ENCODE assay signal across 8 cellular contexts in the genomic region with DNA sequence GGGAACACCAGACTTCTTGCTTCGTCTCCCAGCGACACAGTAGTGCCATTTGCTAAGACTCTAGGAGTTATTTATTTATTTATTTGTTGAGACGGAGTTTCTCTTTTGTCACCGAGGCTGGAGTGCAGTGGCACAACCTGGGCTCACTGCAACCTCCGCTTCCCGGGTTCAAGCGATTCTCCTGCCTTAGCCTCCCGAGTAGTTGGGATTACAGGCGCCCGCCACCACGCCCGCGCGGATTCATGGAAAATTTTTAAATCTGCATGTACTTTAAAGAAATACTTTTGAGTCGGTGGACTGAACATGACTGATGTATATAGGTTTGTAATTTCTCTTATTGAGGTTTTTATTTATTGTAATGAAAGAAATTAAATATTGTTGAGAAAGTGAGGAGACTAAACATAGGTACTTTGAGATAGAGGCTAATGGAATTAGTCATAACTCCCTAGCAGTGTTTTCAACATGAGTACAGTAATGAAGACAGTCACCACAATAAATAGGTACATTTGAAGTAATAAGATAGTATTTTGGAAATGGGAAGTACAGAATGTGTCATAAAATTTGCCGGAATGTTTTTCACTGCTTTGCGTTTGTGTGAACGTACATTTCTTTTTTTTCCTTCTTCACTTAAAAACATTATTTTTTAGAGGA. TPM values are rescaled to one million over a fixed set of nuclear protein-coding genes. Genes with fewer than 3 reads are reported as not detected.
DNase-seq lines count a peak whose midpoint lies in the region; ATAC-seq lines count a peak whose summit lies in the region.

No MANE protein-coding gene starts in this region.

- no peaks in the 10 kb centered on the region for H3K4me1 ChIP-seq in iPS DF 6.9 (ENCODE audit: control insufficient read depth, insufficient read depth, low read length)

- 100% methylated on average over 1 of the region's 18 CpGs for WGBS in iPS DF 6.9 (ENCODE audit: insufficient coverage, insufficient read length)

- H3K27ac Mint-ChIP-seq in activated CD4-positive, alpha-beta memory T cell treated with anti-CD3 and anti-CD28 coated beads for 36 hours = peak overlapping the region; percentile 84
- H3K27ac Mint-ChIP-seq in stimulated activated naive B cell treated with anti-CD40 and anti-IgM and Interleukin-4, amounts not matched to agents 10 μg/mL and 1 μg/mL and 100 μg/mL, for 72 hours = no peak overlapping the region

- H3K9me3 ChIP-seq in iPS DF 6.9 (ENCODE audit: control insufficient read depth, insufficient read depth, low read length) = no peaks in the 10 kb centered on the region

- H3K4me3 Mint-ChIP-seq in activated CD4-positive, alpha-beta memory T cell treated with anti-CD3 and anti-CD28 coated beads for 36 hours = peak overlapping the region; percentile 98
- peak overlapping the region; percentile 88 to 99 for H3K4me3 Mint-ChIP-seq in stimulated activated naive B cell treated with anti-CD40 and anti-IgM and Interleukin-4, amounts not matched to agents 10 μg/mL and 1 μg/mL and 100 μg/mL, for 72 hours

- H3K36me3 ChIP-seq in iPS DF 6.9 (ENCODE audit: control insufficient read depth, insufficient read depth, low read length) = no peaks in the 10 kb centered on the region

- H3K27me3 ChIP-seq in iPS DF 6.9 (ENCODE audit: control insufficient read depth, insufficient read depth, low read length) = no peaks in the 10 kb centered on the region

- peaks cover 16% of the 10 kb centered on the region for H3K4me1 Mint-ChIP-seq in activated CD4-positive, alpha-beta memory T cell treated with anti-CD3 and anti-CD28 coated beads for 36 hours (ENCODE audit: low read depth)
- H3K4me1 Mint-ChIP-seq in stimulated activated naive B cell treated with anti-CD40 and anti-IgM and Interleukin-4, amounts not matched to agents 10 μg/mL and 1 μg/mL and 100 μg/mL, for 72 hours = peaks cover 6 to 14% of the 10 kb centered on the region in 2 donors

- intact Hi-C loops in activated CD4-positive, alpha-beta memory T cell treated with anti-CD3 and anti-CD28 coated beads for 36 hours (cut with micrococcal nuclease) = loop anchor here (1.0 kb wide), 1 partner anchor 18 kb away; no protein-coding TSS in a partner anchor

- ATAC-seq in stimulated activated naive B cell treated with anti-CD40 and anti-IgM and Interleukin-4, amounts not matched to agents 10 μg/mL and 1 μg/mL and 100 μg/mL, for 72 hours (replicated peaks) = no peak
- no peak for ATAC-seq in GM18909 (IDR thresholded peaks at IDR 0.05; ENCODE audit: poor library complexity, unreplicated experiment)

- H3K4me3 ChIP-seq in iPS DF 6.9 (ENCODE audit: low read length) = peak overlapping the region; percentile 93; the same call in 1 of the 2 replicates

- no peak overlapping the region for H3K27ac ChIP-seq in iPS DF 6.9 (ENCODE audit: low read length)

- no peaks in the 10 kb centered on the region for H3K36me3 Mint-ChIP-seq in activated CD4-positive, alpha-beta memory T cell treated with anti-CD3 and anti-CD28 coated beads for 36 hours
- H3K36me3 Mint-ChIP-seq in stimulated activated naive B cell treated with anti-CD40 and anti-IgM and Interleukin-4, amounts not matched to agents 10 μg/mL and 1 μg/mL and 100 μg/mL, for 72 hours = peaks cover 4 to 15% of the 10 kb centered on the region in 2 donors

- H3K27me3 Mint-ChIP-seq in activated CD4-positive, alpha-beta memory T cell treated with anti-CD3 and anti-CD28 coated beads for 36 hours = peaks cover 2% of the 10 kb centered on the region
- no peaks in the 10 kb centered on the region for H3K27me3 Mint-ChIP-seq in stimulated activated naive B cell treated with anti-CD40 and anti-IgM and Interleukin-4, amounts not matched to agents 10 μg/mL and 1 μg/mL and 100 μg/mL, for 72 hours

- DNase-seq in NCI-H2227 treated with DMSO at 0.1 percent for 48 hours (lab: John Stamatoyannopoulos, UW) (peak; percentile 71), NCI-H2227 (lab: John Stamatoyannopoulos, UW; ENCODE audit: unreplicated experiment) (no peak), iPS DF 6.9 (ENCODE audit: low read depth, low spot score) (no peak), ecto neural progenitor cell (ENCODE audit: low spot score) (no peak), hepatic stellate cell (ENCODE audit: low spot score) (no peak)
- no peak for DNase-seq in activated CD4-positive, alpha-beta memory T cell treated with anti-CD3 and anti-CD28 coated beads for 36 hours
- DNase-seq in stimulated activated naive B cell treated with anti-CD40 and anti-IgM and Interleukin-4, amounts not matched to agents 10 μg/mL and 1 μg/mL and 100 μg/mL, for 72 hours = no peak

- POLR2A ChIA-PET in activated CD4-positive, alpha-beta memory T cell treated with anti-CD3 and anti-CD28 coated beads for 36 hours (lab: Charles Lee) = no interaction called here

- CTCF ChIA-PET in activated CD4-positive, alpha-beta memory T cell treated with anti-CD3 and anti-CD28 coated beads for 36 hours (lab: Charles Lee) = no interaction called here

- H3K9me3 Mint-ChIP-seq in activated CD4-positive, alpha-beta memory T cell treated with anti-CD3 and anti-CD28 coated beads for 36 hours = no peaks in the 10 kb centered on the region
- H3K9me3 Mint-ChIP-seq in stimulated activated naive B cell treated with anti-CD40 and anti-IgM and Interleukin-4, amounts not matched to agents 10 μg/mL and 1 μg/mL and 100 μg/mL, for 72 hours = no peaks in the 10 kb centered on the region

RNA-seq across cellular contexts. Expression of gene MTX2, which starts 1.0 kb away (rescaled TPM):
- 10 to 100 TPM; 25.8 to 28.2 TPM for total RNA-seq in activated CD4-positive, alpha-beta memory T cell treated with anti-CD3 and anti-CD28 coated beads for 36 hours
